9 cellular contexts compared by ENCODE assay signal in genomic region chr3:195583831-195584542, GRCh38. TPM values are rescaled to one million over a fixed set of nuclear protein-coding genes. Genes with fewer than 3 reads are reported as not detected.
DNase-seq lines count a peak whose midpoint lies in the region; ATAC-seq and TF ChIP-seq lines count a peak whose summit lies in the region.
"Had no signal": no experiment of that assay in that cellular context is flagged by ENCODE, and none has a peak within 500 bp of the region (broad histone marks: within the 10 kb centered on the region; RNA-seq: fewer than 3 reads in every experiment).

TSS of gene APOD (minus strand) at chr3:195583940. CDS start at chr3:195579461, 4,479 bp downstream.

- H3K27me3 ChIP-seq in PC-3 (ENCODE audit: low read length) = no peaks in the 10 kb centered on the region; the same call in 1 of the 2 replicates
- H3K27me3 ChIP-seq in trophoblast cell (ENCODE audit: insufficient read depth, low read length) = no peaks in the 10 kb centered on the region
- peaks cover 32% of the 10 kb centered on the region for H3K27me3 ChIP-seq in MM.1S (replicated peaks; ENCODE audit: insufficient read depth, low read length)

- ATAC-seq in PC-3 = peak; percentile 95
- no peak for ATAC-seq in HG02763 (IDR thresholded peaks at IDR 0.05; ENCODE audit: unreplicated experiment)

- no peak within 1 kb of the TSS for H4K91ac ChIP-seq in trophoblast cell (ENCODE audit: low read depth, low read length)

- no peak within 1 kb of the TSS for H2AK5ac ChIP-seq in trophoblast cell (ENCODE audit: low read length)

- H2AFZ ChIP-seq in PC-3 (ENCODE audit: low read length) (peak within 1 kb of the TSS; percentile 10; the same call in 1 of the 2 replicates), trophoblast cell (ENCODE audit: insufficient read depth, low read length, poor library complexity) (peak within 1 kb of the TSS; percentile 37), OCI-LY7 (ENCODE audit: low read length) (no peak within 1 kb of the TSS), MM.1S (ENCODE audit: low read length) (no peak within 1 kb of the TSS)

- no peak within 1 kb of the TSS for H3K9ac ChIP-seq in PC-3 (ENCODE audit: low read length)
- H3K9ac ChIP-seq in trophoblast cell (ENCODE audit: low read length) = no peak within 1 kb of the TSS
- H3K9ac ChIP-seq in MM.1S (ENCODE audit: low read length) = no peak within 1 kb of the TSS

- no peak within 1 kb of the TSS for H2BK5ac ChIP-seq in trophoblast cell (ENCODE audit: low read depth, low read length, poor library complexity)

- H3K9me3 Mint-ChIP-seq in T-helper 2 cell treated with Interferon-gamma antibody and Interleukin-4, amounts not matched to agents 5 μg/mL and 100 μg/mL, for 36 hours = no peaks in the 10 kb centered on the region
- H3K9me3 Mint-ChIP-seq: IgD-negative memory B cell had no signal

- no peak within 1 kb of the TSS for H3K18ac ChIP-seq in trophoblast cell (ENCODE audit: low read length)

- H3K9me2 ChIP-seq in PC-3 (replicated peaks; ENCODE audit: low read length) = no peaks in the 10 kb centered on the region
- H3K9me2 ChIP-seq in OCI-LY7 (ENCODE audit: insufficient read depth, low read length) = no peaks in the 10 kb centered on the region
- H3K9me2 ChIP-seq in MM.1S (replicated peaks; ENCODE audit: insufficient read depth, low read length) = no peaks in the 10 kb centered on the region

- no TSS peak for BruUV-seq in PC-3 (replicated peaks; lab: Mats Ljungman, UMichigan)
- no TSS peak for BruUV-seq in OCI-LY7 (replicated peaks; lab: Mats Ljungman, UMichigan)

- no peak within 1 kb of the TSS for H2BK12ac ChIP-seq in trophoblast cell (ENCODE audit: low read length)

- TF ChIP-seq CTCF in PC-3 (conservative IDR thresholded peaks at IDR 0.05; ENCODE audit: low read depth, low read length) (no peak), fibroblast of the aortic adventitia (IDR thresholded peaks at IDR 0.05; ENCODE audit: insufficient read depth, low read length) (no peak), OCI-LY7 (conservative IDR thresholded peaks at IDR 0.05; ENCODE audit: low read length) (no peak), MM.1S (IDR thresholded peaks at IDR 0.05; ENCODE audit: low read length) (no peak)

- no peak within 1 kb of the TSS for H4K8ac ChIP-seq in trophoblast cell (ENCODE audit: low read depth, low read length)

- no peak within 1 kb of the TSS for H3K27ac Mint-ChIP-seq in T-helper 2 cell treated with Interferon-gamma antibody and Interleukin-4, amounts not matched to agents 5 μg/mL and 100 μg/mL, for 36 hours
- H3K27ac Mint-ChIP-seq: IgD-negative memory B cell had no signal

- H3F3A ChIP-seq in PC-3 (ENCODE audit: low read length, unreplicated experiment) = no peaks in the 10 kb centered on the region
- peaks cover 13% of the 10 kb centered on the region for H3F3A ChIP-seq in MM.1S (ENCODE audit: insufficient read depth, low read length)

- WGBS in trophoblast cell (ENCODE audit: extremely low coverage, insufficient coverage, insufficient read length) = no CpG with 5 or more reads among the region's 16 CpGs

- no peaks in the 10 kb centered on the region for H3K79me1 ChIP-seq in trophoblast cell (ENCODE audit: low read length)

- H3K27ac ChIP-seq in PC-3 (ENCODE audit: low read length) (no peak within 1 kb of the TSS), trophoblast cell (ENCODE audit: low read depth, low read length) (no peak within 1 kb of the TSS), OCI-LY7 (ENCODE audit: low read depth, low read length, poor library complexity, severe bottlenecking) (no peak within 1 kb of the TSS), MM.1S (ENCODE audit: low read length) (no peak within 1 kb of the TSS)

- H4K20me1 ChIP-seq in PC-3 (ENCODE audit: low read length) (no peaks in the 10 kb centered on the region), OCI-LY7 (ENCODE audit: insufficient read depth, low read length) (no peaks in the 10 kb centered on the region), MM.1S (ENCODE audit: insufficient read depth, low read length) (no peaks in the 10 kb centered on the region)

- no peaks in the 10 kb centered on the region for H3K79me2 ChIP-seq in PC-3 (ENCODE audit: low read length)
- no peaks in the 10 kb centered on the region for H3K79me2 ChIP-seq in trophoblast cell (ENCODE audit: control insufficient read depth, insufficient read depth, low read length, poor library complexity)
- no peaks in the 10 kb centered on the region for H3K79me2 ChIP-seq in OCI-LY7 (ENCODE audit: insufficient read depth, low read depth, low read length)
- no peaks in the 10 kb centered on the region for H3K79me2 ChIP-seq in MM.1S (ENCODE audit: low read length)

- H3K14ac ChIP-seq in trophoblast cell (ENCODE audit: low read length) = no peak within 1 kb of the TSS

- no peak within 1 kb of the TSS for H4K12ac ChIP-seq in trophoblast cell (ENCODE audit: low read depth, low read length)

- no peaks in the 10 kb centered on the region for H3K36me3 Mint-ChIP-seq in T-helper 2 cell treated with Interferon-gamma antibody and Interleukin-4, amounts not matched to agents 5 μg/mL and 100 μg/mL, for 36 hours (ENCODE audit: low read depth)
- H3K36me3 Mint-ChIP-seq: IgD-negative memory B cell had no signal

- intact Hi-C loops in PC-3 (cut with micrococcal nuclease) (no loop called here), OCI-LY7 (cut with micrococcal nuclease; ENCODE audit: unreplicated experiment) (no loop called here)

- H3K4me1 Mint-ChIP-seq in T-helper 2 cell treated with Interferon-gamma antibody and Interleukin-4, amounts not matched to agents 5 μg/mL and 100 μg/mL, for 36 hours (ENCODE audit: low read depth) = peaks cover 14% of the 10 kb centered on the region
- H3K4me1 Mint-ChIP-seq: IgD-negative memory B cell had no signal

- peaks cover 2% of the 10 kb centered on the region for H3K27me3 Mint-ChIP-seq in T-helper 2 cell treated with Interferon-gamma antibody and Interleukin-4, amounts not matched to agents 5 μg/mL and 100 μg/mL, for 36 hours (ENCODE audit: low read depth)
- H3K27me3 Mint-ChIP-seq: IgD-negative memory B cell had no signal

- H3K4me2 ChIP-seq in PC-3 (ENCODE audit: low read length) = peak within 1 kb of the TSS; percentile 36
- no peak within 1 kb of the TSS for H3K4me2 ChIP-seq in trophoblast cell (ENCODE audit: low read length)
- H3K4me2 ChIP-seq in OCI-LY7 (ENCODE audit: low read length) = no peak within 1 kb of the TSS
- H3K4me2 ChIP-seq in MM.1S (ENCODE audit: low read depth, low read length) = no peak within 1 kb of the TSS

- H3K4me3 ChIP-seq in PC-3 (ENCODE audit: low read length) = no peak within 1 kb of the TSS
- no peak within 1 kb of the TSS for H3K4me3 ChIP-seq in fibroblast of the aortic adventitia (ENCODE audit: low read depth, low read length)
- H3K4me3 ChIP-seq in trophoblast cell (ENCODE audit: low read depth, low read length) = no peak within 1 kb of the TSS
- no peak within 1 kb of the TSS for H3K4me3 ChIP-seq in OCI-LY7 (ENCODE audit: low read depth, low read length, poor library complexity, severe bottlenecking)
- H3K4me3 ChIP-seq in MM.1S (ENCODE audit: low read length) = no peak within 1 kb of the TSS

- CTCF ChIA-PET in PC-3 (lab: Charles Lee) (interaction anchor here (0.7 to 0.9 kb wide), 2 partner anchors 25 to 1488 kb away, joined by 3 to 5 read pairs; no protein-coding TSS in a partner anchor), OCI-LY7 (lab: Charles Lee; ENCODE audit: unreplicated experiment) (no interaction called here)

- H3K23ac ChIP-seq in trophoblast cell (ENCODE audit: low read length) = no peak within 1 kb of the TSS

- H3K4ac ChIP-seq in trophoblast cell (ENCODE audit: low read depth, low read length) = no peak within 1 kb of the TSS

- H3K9me3 ChIP-seq in PC-3 (ENCODE audit: low read length) (no peaks in the 10 kb centered on the region), trophoblast cell (ENCODE audit: insufficient read depth, low read depth, low read length) (peaks cover 2% of the 10 kb centered on the region), OCI-LY7 (ENCODE audit: low read length) (no peaks in the 10 kb centered on the region), MM.1S (replicated peaks; ENCODE audit: insufficient read depth, low read length) (no peaks in the 10 kb centered on the region)

- no peak within 1 kb of the TSS for H3K4me3 Mint-ChIP-seq in T-helper 2 cell treated with Interferon-gamma antibody and Interleukin-4, amounts not matched to agents 5 μg/mL and 100 μg/mL, for 36 hours
- H3K4me3 Mint-ChIP-seq: IgD-negative memory B cell had no signal

- POLR2A ChIA-PET in PC-3 (lab: Charles Lee; ENCODE audit: unreplicated experiment) = interaction anchor here (0.7 kb wide), 2 partner anchors 131 to 898 kb away, joined by 13 to 25 read pairs; no protein-coding TSS in a partner anchor
- POLR2A ChIA-PET in OCI-LY7 (lab: Charles Lee) = interaction anchor here (0.6 to 1.5 kb wide), 6 partner anchors 18 to 46 kb away, joined by 3 to 6 read pairs (median 3); no protein-coding TSS in a partner anchor

- DNase-seq in CD1c-positive myeloid dendritic cell (ENCODE audit: extremely low spot score) = peak; percentile 27
- peak; percentile 50 for DNase-seq in PC-3
- DNase-seq in fibroblast of the aortic adventitia (ENCODE audit: low read depth) = peak; percentile 38
- DNase-seq in trophoblast cell = no peak
- DNase-seq in T-helper 2 cell treated with Interferon-gamma antibody and Interleukin-4, amounts not matched to agents 5 μg/mL and 100 μg/mL, for 36 hours (ENCODE audit: low spot score) = no peak
- DNase-seq in OCI-LY7 (ENCODE audit: low spot score) = no peak
- DNase-seq in MM.1S = no peak

- no peaks in the 10 kb centered on the region for H3K36me3 ChIP-seq in PC-3 (ENCODE audit: low read depth, low read length)
- no peaks in the 10 kb centered on the region for H3K36me3 ChIP-seq in trophoblast cell (ENCODE audit: control insufficient read depth in 1 of 2, insufficient read depth in 2 of 2, low read length in 2 of 2)
- no peaks in the 10 kb centered on the region for H3K36me3 ChIP-seq in OCI-LY7 (ENCODE audit: insufficient read depth, low read length)
- H3K36me3 ChIP-seq in MM.1S (replicated peaks; ENCODE audit: insufficient read depth, low read length) = no peaks in the 10 kb centered on the region

- H2BK120ac ChIP-seq in trophoblast cell (ENCODE audit: insufficient read depth, low read length, poor library complexity) = no peak within 1 kb of the TSS

- H3K4me1 ChIP-seq in PC-3 (ENCODE audit: insufficient read depth, low read length) (peaks cover 11% of the 10 kb centered on the region; the same call in 1 of the 2 replicates), trophoblast cell (ENCODE audit: control insufficient read depth in 1 of 2, insufficient read depth in 2 of 2, low read length in 2 of 2) (peaks cover 0 to 2% of the 10 kb centered on the region in 2 experiments), OCI-LY7 (ENCODE audit: insufficient read depth, low read length, poor library complexity, severe bottlenecking) (peaks cover 3% of the 10 kb centered on the region), MM.1S (ENCODE audit: low read length) (peaks cover 10% of the 10 kb centered on the region)

RNA-seq across cellular contexts. Expression of gene APOD, which starts in this region (rescaled TPM):
- total RNA-seq in PC-3 (2014; rRNA removed) = 0.29 TPM in 1 of 2 replicates, not detected in the other
- total RNA-seq in fibroblast of the aortic adventitia (ENCODE audit: low replicate concordance) = 2.9 and 33.3 TPM in 2 replicates
- 0.08 TPM in 1 of 2 replicates, not detected in the other for polyA plus RNA-seq in trophoblast cell (2013)
- total RNA-seq in OCI-LY7 (2014; rRNA removed; shearing (Covaris generic)) = not detected in 2 replicates
- not detected in 2 replicates for total RNA-seq in OCI-LY7 (2022)
- polyA plus RNA-seq: IgD-negative memory B cell had no signal

Comparison
In these comparisons a context has a peak if more than half of its experiments do, and no peak if none do; other contexts are left out.
1. Peak in DNase-seq, ATAC-seq and H3K4me2 ChIP-seq in PC-3; RNA of the gene not detected or under 1 TPM.
2. DNase-seq: peak in CD1c-positive myeloid dendritic cell (single experiment) and fibroblast of the aortic adventitia (single experiment); none in trophoblast cell (0 of 2), T-helper 2 cell treated with Interferon-gamma antibody and Interleukin-4, amounts not matched to agents 5 μg/mL and 100 μg/mL, for 36 hours (single experiment), OCI-LY7 (single experiment) and MM.1S (single experiment).
3. H2AFZ ChIP-seq: peak in PC-3 (single experiment) and trophoblast cell (single experiment); none in OCI-LY7 (single experiment) and MM.1S (single experiment).